In genomic region chr7:43364391-43364790, GRCh38 we compare ENCODE assay signal across 34 cellular contexts.
"Had no signal": no experiment of that assay in that cellular context is flagged by ENCODE, and none has a peak within 500 bp of the region (broad histone marks: within the 10 kb centered on the region; RNA-seq: fewer than 3 reads in every experiment).

No MANE protein-coding gene starts in this region.

- H3K4me1 ChIP-seq: ascending aorta, Peyer's patch had no signal

- H3K36me3 ChIP-seq: ascending aorta, Peyer's patch, WERI-Rb-1 had no signal

- H3K27me3 ChIP-seq: ascending aorta, Peyer's patch had no signal

- H3K9me3 ChIP-seq: ascending aorta, Peyer's patch had no signal

- H3K9ac ChIP-seq: KMS-11 had no signal

- H3K4me3 ChIP-seq: ascending aorta, Peyer's patch had no signal

- DNase-seq: activated CD4-positive, alpha-beta memory T cell treated with anti-CD3 and anti-CD28 coated beads, Interleukin-2, amount 10 ng/mL, durations not matched to agents 7 days and 5 days; activated CD4-positive, alpha-beta T cell treated with anti-CD3 and anti-CD28 coated beads for 1 hour; activated CD4-positive, alpha-beta T cell treated with anti-CD3 and anti-CD28 coated beads for 48 hours; activated CD4-positive, CD25-positive, alpha-beta regulatory T cell; activated CD8-positive, alpha-beta memory T cell treated with anti-CD3 and anti-CD28 coated beads for 24 hours; activated CD8-positive, alpha-beta memory T cell treated with anti-CD3 and anti-CD28 coated beads, Interleukin-2, amount 10 ng/mL, durations not matched to agents 7 days and 5 days; activated CD8-positive, alpha-beta memory T cell treated with anti-CD3 and anti-CD28 coated beads, Interleukin-2, amount 50 U/mL, for 48 hours; activated gamma-delta T cell; activated naive CD4-positive, alpha-beta T cell treated with Interleukin-2 at 50 U/mL for 16 hours; activated naive CD8-positive, alpha-beta T cell treated with anti-CD3 and anti-CD28 coated beads, Interleukin-2, amount 10 ng/mL, durations not matched to agents 7 days and 5 days; activated T-cell treated with anti-CD3 and anti-CD28 coated beads, Interleukin-2, amount 50 U/mL, for 1 hour; amygdala; NCI-H1105; NCI-H1417 treated with DMSO at 0.1 percent for 48 hours; NCI-H1694 treated with DMSO at 0.1 percent for 48 hours; NCI-H2029; NCI-H2107; NCI-H226; NCI-H510A; NCI-H526; NCI-H82; NK-92 treated with Interleukin-12 subunit alpha and Interleukin-12 subunit beta, amount 100 ng/mL, for 24 hours; PC-3; Peyer's patch; SIG-M5; T-cell; T-helper 17 cell; T1000; WERI-Rb-1 had no signal

- H3K27ac ChIP-seq: ascending aorta, KMS-11, Peyer's patch, RWPE1, WERI-Rb-1 had no signal

- ATAC-seq: activated CD8-positive, alpha-beta memory T cell treated with anti-CD3 and anti-CD28 coated beads, Interleukin-2, amount 10 ng/mL, durations not matched to agents 7 days and 5 days; PC-3; Right ventricle myocardium inferior; SK-N-SH treated with all-trans-retinoic acid at 6 μM for 48 hours; T-cell; T-helper 17 cell had no signal

- H3K4me2 ChIP-seq: KMS-11 had no signal
